ENCODE assay signal across 1 cellular context in the genomic region with DNA sequence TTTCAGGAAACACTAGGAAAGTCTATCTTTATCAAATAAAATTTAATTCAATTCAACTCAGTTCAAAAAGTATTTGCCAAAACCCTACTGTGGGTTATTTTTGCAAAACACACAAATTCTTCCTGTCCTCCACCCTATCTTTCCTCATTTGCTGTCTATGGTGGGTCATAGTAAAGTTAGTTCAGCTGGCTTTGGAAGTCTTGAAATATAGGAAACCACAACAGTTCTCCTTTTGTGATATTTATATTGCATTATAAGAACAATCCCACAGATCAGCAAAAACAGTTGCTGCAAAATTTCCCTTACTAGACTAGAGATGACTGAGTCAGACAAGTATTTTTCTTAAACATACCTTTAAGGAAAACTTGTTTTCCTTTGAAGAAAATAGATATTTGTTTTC.
TF ChIP-seq lines count a peak whose summit lies in the region.

No MANE protein-coding gene starts in this region.

TF ChIP-seq in WTC11, 78 proteins besides CTCF, POLR2A, EP300 and RAD21 (continued from another document):
- no peak for TF ChIP-seq ZNF232 (CRISPR knock-in tag; IDR thresholded peaks at IDR 0.05)
- TF ChIP-seq, protein P1, sequence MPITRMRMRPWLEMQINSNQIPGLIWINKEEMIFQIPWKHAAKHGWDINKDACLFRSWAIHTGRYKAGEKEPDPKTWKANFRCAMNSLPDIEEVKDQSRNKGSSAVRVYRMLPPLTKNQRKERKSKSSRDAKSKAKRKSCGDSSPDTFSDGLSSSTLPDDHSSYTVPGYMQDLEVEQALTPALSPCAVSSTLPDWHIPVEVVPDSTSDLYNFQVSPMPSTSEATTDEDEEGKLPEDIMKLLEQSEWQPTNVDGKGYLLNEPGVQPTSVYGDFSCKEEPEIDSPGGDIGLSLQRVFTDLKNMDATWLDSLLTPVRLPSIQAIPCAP (CRISPR knock-in tag; IDR thresholded peaks at IDR 0.05): no peak
- no peak for TF ChIP-seq PREB (CRISPR knock-in tag; IDR thresholded peaks at IDR 0.05; ENCODE audit: borderline replicate concordance)
- TF ChIP-seq ZBTB43 (CRISPR knock-in tag; IDR thresholded peaks at IDR 0.05): no peak
- TF ChIP-seq OVOL2 (CRISPR knock-in tag; IDR thresholded peaks at IDR 0.05; ENCODE audit: borderline replicate concordance): no peak
- no peak for TF ChIP-seq SMAD3 (CRISPR knock-in tag; IDR thresholded peaks at IDR 0.05; ENCODE audit: borderline replicate concordance)
- TF ChIP-seq, protein P2, sequence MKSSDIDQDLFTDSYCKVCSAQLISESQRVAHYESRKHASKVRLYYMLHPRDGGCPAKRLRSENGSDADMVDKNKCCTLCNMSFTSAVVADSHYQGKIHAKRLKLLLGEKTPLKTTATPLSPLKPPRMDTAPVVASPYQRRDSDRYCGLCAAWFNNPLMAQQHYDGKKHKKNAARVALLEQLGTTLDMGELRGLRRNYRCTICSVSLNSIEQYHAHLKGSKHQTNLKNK (CRISPR knock-in tag; IDR thresholded peaks at IDR 0.05): no peak
- TF ChIP-seq ZNF263 (CRISPR knock-in tag; IDR thresholded peaks at IDR 0.05; ENCODE audit: low read depth): no peak
